8 cellular contexts compared by ENCODE assay signal in the genomic region with DNA sequence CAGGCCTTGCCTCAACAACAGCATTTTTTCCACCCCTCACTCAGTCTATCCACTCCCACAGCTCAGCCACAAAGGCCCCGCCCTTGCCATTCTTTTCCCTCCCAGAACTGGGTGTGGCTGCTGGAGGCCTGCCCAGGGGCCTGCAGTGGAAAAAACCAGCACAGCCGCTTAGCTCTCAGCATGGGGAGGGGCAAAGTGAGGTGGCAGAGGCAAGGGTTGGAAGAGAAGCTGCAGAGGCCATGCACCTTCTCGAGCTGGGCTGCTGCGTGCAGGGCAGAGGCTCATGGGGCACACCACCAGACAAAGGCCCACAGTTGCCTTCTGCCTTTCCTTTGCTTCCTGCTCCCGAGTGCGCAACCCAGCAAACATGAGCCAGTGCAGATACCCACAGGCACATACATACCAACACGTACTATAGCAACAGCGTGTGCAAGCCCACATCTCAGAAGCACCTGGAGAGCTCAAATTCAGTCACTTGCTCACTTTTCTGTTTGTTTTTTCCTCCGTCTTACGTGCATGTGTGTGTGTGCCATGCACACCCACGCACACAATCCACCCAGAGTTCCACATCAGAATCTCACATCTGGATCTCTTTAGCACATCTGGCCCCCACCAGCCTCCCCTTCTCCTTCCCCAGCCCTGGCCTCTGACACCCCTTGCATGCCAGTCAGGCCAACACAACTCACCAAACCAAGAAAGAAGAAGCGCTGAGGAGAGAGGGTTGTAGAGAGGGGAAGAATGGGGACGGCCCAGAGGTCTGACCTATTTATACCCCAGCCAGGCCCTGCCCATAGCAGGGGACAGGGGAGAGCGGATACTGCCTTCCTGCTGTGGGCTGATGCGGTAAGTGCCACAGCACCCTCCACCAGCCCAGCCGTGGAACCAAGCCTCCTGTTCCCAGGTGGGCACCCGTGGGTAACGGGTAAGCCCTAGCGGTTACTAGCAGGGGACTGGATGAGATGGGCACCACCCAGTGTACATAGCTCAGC. TPM values are rescaled to one million over a fixed set of nuclear protein-coding genes. Genes with fewer than 3 reads are reported as not detected.
A peak's percentile ranks its signal among the peaks of the same experiment; 100 is the strongest.
DNase-seq lines count a peak whose midpoint lies in the region; ATAC-seq and TF ChIP-seq lines count a peak whose summit lies in the region.

A gene (minus strand): TSS at position 740 of the 989 bp plus-strand sequence. CDS start 1,012 bp downstream, outside the sequence.

- H3K27me3 Mint-ChIP-seq in activated T-helper 1 cell treated with anti-CD3 and anti-CD28 coated beads, Interleukin-12 subunit alpha, Interleukin-12 subunit beta, Interleukin-2, Interleukin-4 antibody, amounts not matched to agents 30 ng/mL and 10 ng/mL and 1 ng/mL, durations not matched to agents 14 hours and 24 hours and 36 hours (ENCODE audit: insufficient read depth): peaks cover 2% of the 10 kb centered on the region
- no peaks in the 10 kb centered on the region for H3K27me3 Mint-ChIP-seq in neural crest cell (ENCODE audit: low read depth)
- no peaks in the 10 kb centered on the region for H3K27me3 Mint-ChIP-seq in stimulated activated naive CD8-positive, alpha-beta T cell treated with anti-CD3 and anti-CD28 coated beads, Interleukin-15, Interleukin-2, amounts not matched to agents 100 ng/mL and 50 ng/mL, for 24 hours

- TF ChIP-seq CTCF in 22Rv1 (IDR thresholded peaks at IDR 0.05) (no peak), fibroblast of pulmonary artery (IDR thresholded peaks at IDR 0.05; ENCODE audit: low read length, missing control alignments) (no peak), neural crest cell (conservative IDR thresholded peaks at IDR 0.05) (no peak)

- peaks cover 27% of the 10 kb centered on the region for H3K36me3 Mint-ChIP-seq in activated T-helper 1 cell treated with anti-CD3 and anti-CD28 coated beads, Interleukin-12 subunit alpha, Interleukin-12 subunit beta, Interleukin-2, Interleukin-4 antibody, amounts not matched to agents 30 ng/mL and 10 ng/mL and 1 ng/mL, durations not matched to agents 14 hours and 24 hours and 36 hours (ENCODE audit: low read depth)
- H3K36me3 Mint-ChIP-seq in neural crest cell (ENCODE audit: low read depth): no peaks in the 10 kb centered on the region
- H3K36me3 Mint-ChIP-seq in stimulated activated naive CD8-positive, alpha-beta T cell treated with anti-CD3 and anti-CD28 coated beads, Interleukin-15, Interleukin-2, amounts not matched to agents 100 ng/mL and 50 ng/mL, for 24 hours (ENCODE audit: low read depth): peaks cover 10% of the 10 kb centered on the region

- H3K4me3 Mint-ChIP-seq in activated T-helper 1 cell treated with anti-CD3 and anti-CD28 coated beads, Interleukin-12 subunit alpha, Interleukin-12 subunit beta, Interleukin-2, Interleukin-4 antibody, amounts not matched to agents 30 ng/mL and 10 ng/mL and 1 ng/mL, durations not matched to agents 14 hours and 24 hours and 36 hours: peak within 1 kb of the TSS; percentile 90
- H3K4me3 Mint-ChIP-seq in neural crest cell: peak within 1 kb of the TSS; percentile 54
- peak within 1 kb of the TSS; percentile 92 for H3K4me3 Mint-ChIP-seq in stimulated activated naive CD8-positive, alpha-beta T cell treated with anti-CD3 and anti-CD28 coated beads, Interleukin-15, Interleukin-2, amounts not matched to agents 100 ng/mL and 50 ng/mL, for 24 hours

- peak within 1 kb of the TSS; percentile 99 for H3K27ac Mint-ChIP-seq in activated T-helper 1 cell treated with anti-CD3 and anti-CD28 coated beads, Interleukin-12 subunit alpha, Interleukin-12 subunit beta, Interleukin-2, Interleukin-4 antibody, amounts not matched to agents 30 ng/mL and 10 ng/mL and 1 ng/mL, durations not matched to agents 14 hours and 24 hours and 36 hours
- peak within 1 kb of the TSS; percentile 97 for H3K27ac Mint-ChIP-seq in neural crest cell (ENCODE audit: unreplicated experiment)
- H3K27ac Mint-ChIP-seq in stimulated activated naive CD8-positive, alpha-beta T cell treated with anti-CD3 and anti-CD28 coated beads, Interleukin-15, Interleukin-2, amounts not matched to agents 100 ng/mL and 50 ng/mL, for 24 hours: peak within 1 kb of the TSS; percentile 99

- peaks cover 83% of the 10 kb centered on the region for H3K4me1 Mint-ChIP-seq in activated T-helper 1 cell treated with anti-CD3 and anti-CD28 coated beads, Interleukin-12 subunit alpha, Interleukin-12 subunit beta, Interleukin-2, Interleukin-4 antibody, amounts not matched to agents 30 ng/mL and 10 ng/mL and 1 ng/mL, durations not matched to agents 14 hours and 24 hours and 36 hours (ENCODE audit: low read depth)
- peaks cover 51% of the 10 kb centered on the region for H3K4me1 Mint-ChIP-seq in neural crest cell
- peaks cover 67% of the 10 kb centered on the region for H3K4me1 Mint-ChIP-seq in stimulated activated naive CD8-positive, alpha-beta T cell treated with anti-CD3 and anti-CD28 coated beads, Interleukin-15, Interleukin-2, amounts not matched to agents 100 ng/mL and 50 ng/mL, for 24 hours (ENCODE audit: low read depth)

- H3K4me3 ChIP-seq in fibroblast of pulmonary artery (replicated peaks; ENCODE audit: low read depth, low read length): no peak within 1 kb of the TSS

- peak; percentile 49 for TF ChIP-seq POLR2A in Raji (IDR thresholded peaks at IDR 0.05; ENCODE audit: insufficient read depth, low read depth, low read length)

- H3K36me3 ChIP-seq in KOPT-K1 (ENCODE audit: insufficient read depth, low read length): no peaks in the 10 kb centered on the region

- intact Hi-C loops in activated T-helper 1 cell treated with anti-CD3 and anti-CD28 coated beads, Interleukin-12 subunit alpha, Interleukin-12 subunit beta, Interleukin-2, Interleukin-4 antibody, amounts not matched to agents 30 ng/mL and 10 ng/mL and 1 ng/mL, durations not matched to agents 14 hours and 24 hours and 36 hours (cut with micrococcal nuclease): loop anchor here (1.0 to 10.0 kb wide), 5 partner anchors 9 to 419 kb away; a partner anchor contains a TSS

- H3K9me3 ChIP-seq in KOPT-K1 (ENCODE audit: insufficient read depth, low read length, poor library complexity, severe bottlenecking): no peaks in the 10 kb centered on the region

- H3K27ac ChIP-seq in 22Rv1 (peak within 1 kb of the TSS; percentile 41), KOPT-K1 (ENCODE audit: low read depth, low read length, poor library complexity, severe bottlenecking) (peak within 1 kb of the TSS; percentile 71)

- DNase-seq in activated T-helper 1 cell treated with anti-CD3 and anti-CD28 coated beads, Interleukin-12 subunit alpha, Interleukin-12 subunit beta, Interleukin-2, Interleukin-4 antibody, amounts not matched to agents 30 ng/mL and 10 ng/mL and 1 ng/mL, durations not matched to agents 14 hours and 24 hours and 36 hours (ENCODE audit: low spot score): peak; percentile 93
- DNase-seq in fibroblast of pulmonary artery (ENCODE audit: low read depth): peak; percentile 92
- peak; percentile 79 for DNase-seq in neural crest cell (ENCODE audit: low read depth, low spot score)

- peak; percentile 38 for ATAC-seq in GM18867 (IDR thresholded peaks at IDR 0.05; ENCODE audit: unreplicated experiment)

- no peaks in the 10 kb centered on the region for H3K9me3 Mint-ChIP-seq in activated T-helper 1 cell treated with anti-CD3 and anti-CD28 coated beads, Interleukin-12 subunit alpha, Interleukin-12 subunit beta, Interleukin-2, Interleukin-4 antibody, amounts not matched to agents 30 ng/mL and 10 ng/mL and 1 ng/mL, durations not matched to agents 14 hours and 24 hours and 36 hours
- no peaks in the 10 kb centered on the region for H3K9me3 Mint-ChIP-seq in neural crest cell
- H3K9me3 Mint-ChIP-seq in stimulated activated naive CD8-positive, alpha-beta T cell treated with anti-CD3 and anti-CD28 coated beads, Interleukin-15, Interleukin-2, amounts not matched to agents 100 ng/mL and 50 ng/mL, for 24 hours: no peaks in the 10 kb centered on the region

RNA-seq across cellular contexts. Expression of the gene that starts here (rescaled TPM):
- total RNA-seq in activated T-helper 1 cell treated with anti-CD3 and anti-CD28 coated beads, Interleukin-12 subunit alpha, Interleukin-12 subunit beta, Interleukin-2, Interleukin-4 antibody, amounts not matched to agents 30 ng/mL and 10 ng/mL and 1 ng/mL, durations not matched to agents 14 hours and 24 hours and 36 hours: 165 and 167 TPM in 2 replicates
- total RNA-seq in neural crest cell: 10.3 and 11.7 TPM in 2 replicates

Comparison
In these comparisons a context has a peak if more than half of its experiments do, and no peak if none do; other contexts are left out.
1. RNA of the gene that starts here (total RNA-seq): 165 to 167 TPM in activated T-helper 1 cell treated with anti-CD3 and anti-CD28 coated beads, Interleukin-12 subunit alpha, Interleukin-12 subunit beta, Interleukin-2, Interleukin-4 antibody, amounts not matched to agents 30 ng/mL and 10 ng/mL and 1 ng/mL, durations not matched to agents 14 hours and 24 hours and 36 hours; 10.3 to 11.7 TPM in neural crest cell; every median in the first group is over 10 times any median in the second.
2. Peak in every context shown above with its lines, with median percentiles within 50 percentile points of each other: DNase-seq, H3K27ac Mint-ChIP-seq and H3K4me3 Mint-ChIP-seq.